ENCODE assay signal across 25 cellular contexts in the genomic region with DNA sequence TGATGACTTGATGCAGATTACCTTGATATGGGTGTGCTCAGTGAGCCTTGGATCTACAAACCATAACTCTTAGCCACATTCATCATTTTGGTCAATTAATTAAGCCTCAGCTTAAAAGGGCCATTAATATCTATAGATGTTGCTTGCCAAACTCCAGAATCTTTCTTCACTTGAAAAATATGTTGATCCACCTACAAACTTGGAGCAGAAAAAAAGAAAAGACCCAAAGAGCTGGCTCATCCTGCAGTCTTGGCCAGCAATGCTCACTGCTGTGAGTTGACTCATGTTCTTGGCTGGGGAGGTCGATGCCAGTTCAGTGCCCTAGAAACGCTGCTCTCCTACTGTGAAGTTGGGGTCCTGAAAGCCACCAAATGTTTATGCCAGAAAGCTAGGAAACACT.
A peak's percentile ranks its signal among the peaks of the same experiment; 100 is the strongest.
DNase-seq lines count a peak whose midpoint lies in the region; ATAC-seq and TF ChIP-seq lines count a peak whose summit lies in the region.
"Had no signal": no experiment of that assay in that cellular context is flagged by ENCODE, and none has a peak within 500 bp of the region (broad histone marks: within the 10 kb centered on the region; RNA-seq: fewer than 3 reads in every experiment).

No MANE protein-coding gene starts in this region.

- no peaks in the 10 kb centered on the region for H3K9me3 ChIP-seq in GM23248 (ENCODE audit: low read depth)
- no peaks in the 10 kb centered on the region for H3K9me3 ChIP-seq in gastrocnemius medialis
- H3K9me3 ChIP-seq: BE2C, upper lobe of left lung had no signal

- TF ChIP-seq CTCF in fibroblast of mammary gland (conservative IDR thresholded peaks at IDR 0.05; ENCODE audit: control insufficient read depth, insufficient read depth, low read depth, low read length) (no peak), gastrocnemius medialis (IDR thresholded peaks at IDR 0.05 in 4 of 5, conservative IDR thresholded peaks at IDR 0.05 in 1 of 5) (no peak)

- H3K4me3 ChIP-seq in GM23248: 0 out of 2 replicates have a peak overlapping the region, but pooled peaks have one; percentile 28
- H3K4me3 ChIP-seq in fibroblast of mammary gland (ENCODE audit: control insufficient read depth, low read depth, low read length): no peak overlapping the region
- no peak overlapping the region for H3K4me3 ChIP-seq in gastrocnemius medialis
- H3K4me3 ChIP-seq: smooth muscle cell, upper lobe of left lung had no signal

- H2AFZ ChIP-seq in GM23248: no peak overlapping the region
- H2AFZ ChIP-seq: parathyroid adenoma had no signal

- no peaks in the 10 kb centered on the region for H4K20me1 ChIP-seq in GM23248 (ENCODE audit: insufficient read depth)

- DNase-seq in GM23248 (peak; percentile 92), fibroblast of mammary gland (ENCODE audit: low read depth) (peak; percentile 59), gastrocnemius medialis (peak in 1 of 2 donors; percentile 21), NCI-H2196 (lab: John Stamatoyannopoulos, UW; ENCODE audit: unreplicated experiment) (no peak)
- DNase-seq: activated effector memory CD4-positive, alpha-beta T cell treated with anti-CD3 and anti-CD28 coated beads, Interleukin-2, amount 50 U/mL, for 16 hours; BE2C; DMS79 treated with DMSO at 0.1 percent for 48 hours; erythroblast; glutamatergic neuron; left cardiac atrium; naive thymus-derived CD8-positive, alpha-beta T cell; NCI-H1417; NCI-H2107; NCI-H524 treated with DMSO at 0.1 percent for 48 hours; stimulated activated CD4-positive, alpha-beta T cell treated with anti-CD3 and anti-CD28 coated beads, Interleukin-4, amount 100 ng/mL, for 1 hour; T-helper 2 cell; upper lobe of left lung had no signal

- H3K4me2 ChIP-seq in GM23248 (ENCODE audit: unreplicated experiment): peak overlapping the region; percentile 26
- H3K4me2 ChIP-seq: smooth muscle cell had no signal

- no peak for TF ChIP-seq POLR2A in gastrocnemius medialis (IDR thresholded peaks at IDR 0.05)

- H3K4me1 ChIP-seq in GM23248 (ENCODE audit: insufficient read depth): peaks cover 31% of the 10 kb centered on the region
- H3K4me1 ChIP-seq in gastrocnemius medialis: peaks cover 0 to 5% of the 10 kb centered on the region in 2 donors
- H3K4me1 ChIP-seq: BE2C, parathyroid adenoma, upper lobe of left lung had no signal

- peaks cover 38% of the 10 kb centered on the region for H3F3A ChIP-seq in GM23248 (ENCODE audit: insufficient read depth)

- no peaks in the 10 kb centered on the region for H3K36me3 ChIP-seq in GM23248 (ENCODE audit: low read depth)
- no peaks in the 10 kb centered on the region for H3K36me3 ChIP-seq in gastrocnemius medialis
- H3K36me3 ChIP-seq: BE2C, upper lobe of left lung had no signal

- H3K27ac ChIP-seq in GM23248: peak overlapping the region; percentile 77
- no peak overlapping the region for H3K27ac ChIP-seq in gastrocnemius medialis
- H3K27ac ChIP-seq: parathyroid adenoma, upper lobe of left lung, VCaP had no signal

- in situ Hi-C loops in GM23248 (cut with MboI): no loop called here
- in situ Hi-C loops in gastrocnemius medialis (cut with MboI; ENCODE audit: low sequenced_read_pairs in 4 of 4): no loop called here

- H3K9me2 ChIP-seq in GM23248 (ENCODE audit: insufficient read depth): no peaks in the 10 kb centered on the region

- no peaks in the 10 kb centered on the region for H3K27me3 ChIP-seq in GM23248 (replicated peaks; ENCODE audit: insufficient read depth)
- no peaks in the 10 kb centered on the region for H3K27me3 ChIP-seq in gastrocnemius medialis
- H3K27me3 ChIP-seq: BE2C, upper lobe of left lung had no signal

- peak; percentile 92 for ATAC-seq in SK-N-SH treated with all-trans-retinoic acid at 6 μM for 48 hours
- ATAC-seq in gastrocnemius medialis: peak; percentile 55 to 63
- no peak for ATAC-seq in GM19452 (IDR thresholded peaks at IDR 0.05; ENCODE audit: unreplicated experiment)
- no peak for ATAC-seq in HG03139 (IDR thresholded peaks at IDR 0.05; ENCODE audit: unreplicated experiment)
- ATAC-seq in GM18517 (IDR thresholded peaks at IDR 0.05; ENCODE audit: unreplicated experiment): no peak
- ATAC-seq: HepG2; naive thymus-derived CD8-positive, alpha-beta T cell had no signal

- WGBS in GM23248 (ENCODE audit: low coverage in 1 of 2, low lambda C conversion rate in 2 of 2, missing lambda C conversion rate in 2 of 2), 2 experiments: 0% methylated on average over 2 of the region's 2 CpGs

- H3K9ac ChIP-seq in GM23248: peak overlapping the region; percentile 32; the same call in 1 of the 2 replicates
- H3K9ac ChIP-seq: parathyroid adenoma had no signal

- H3K79me2 ChIP-seq in GM23248 (ENCODE audit: insufficient read depth): no peaks in the 10 kb centered on the region
- H3K79me2 ChIP-seq: parathyroid adenoma had no signal

- intact Hi-C loops in gastrocnemius medialis (cut with DNase I; ENCODE audit: low total_unique reads): no loop called here

TF ChIP-seq in SK-N-SH treated with all-trans-retinoic acid at 6 μM for 48 hours, 23 proteins besides CTCF, POLR2A, EP300 and RAD21:
- TF ChIP-seq PPARA (CRISPR knock-in tag; IDR thresholded peaks at IDR 0.05; ENCODE audit: borderline replicate concordance) (no peak), ZC3H10 (CRISPR knock-in tag; IDR thresholded peaks at IDR 0.05) (peak; percentile 60; the same call in 1 of the 2 replicates), TOX (CRISPR knock-in tag; IDR thresholded peaks at IDR 0.05; ENCODE audit: borderline replicate concordance) (0 out of 2 replicates have a peak, but pooled peaks have one; percentile 33)

Comparison
In these comparisons a context has a peak if more than half of its experiments do, and no peak if none do; other contexts are left out.
1. ATAC-seq: peak in SK-N-SH treated with all-trans-retinoic acid at 6 μM for 48 hours (single experiment) and gastrocnemius medialis (2 of 2); none in GM19452 (single experiment), HG03139 (single experiment) and GM18517 (single experiment).